4 cellular contexts compared by ENCODE assay signal in the genomic region with DNA sequence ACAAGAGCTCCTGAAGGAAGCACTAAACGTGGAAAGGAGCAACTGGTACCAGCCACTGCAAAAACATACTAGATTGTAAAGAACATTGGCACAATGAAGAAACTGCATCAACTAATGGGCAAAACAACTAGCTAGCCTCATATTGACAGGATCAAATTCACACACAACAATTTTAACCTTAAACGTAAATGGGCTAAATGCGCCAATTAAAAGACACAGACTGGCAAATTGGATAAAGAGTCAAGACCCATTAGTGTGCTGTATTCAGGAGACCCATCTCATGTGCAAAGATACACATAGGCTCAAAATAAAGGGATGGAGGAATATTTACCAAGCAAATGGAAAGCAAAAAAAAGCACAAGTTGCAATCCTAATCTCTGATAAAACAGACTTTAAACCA. TPM values are rescaled to one million over a fixed set of nuclear protein-coding genes. Genes with fewer than 3 reads are reported as not detected.
"Had no signal": no experiment of that assay in that cellular context is flagged by ENCODE, and none has a peak within 500 bp of the region (broad histone marks: within the 10 kb centered on the region; RNA-seq: fewer than 3 reads in every experiment).

No MANE protein-coding gene starts in this region.

RNA-seq across cellular contexts. Expression of a gene that starts 43.8 kb away (rescaled TPM):
- total RNA-seq: LHCN-M2, M059J, MCF 10A, NCI-H460 had no signal
